In the genomic region with DNA sequence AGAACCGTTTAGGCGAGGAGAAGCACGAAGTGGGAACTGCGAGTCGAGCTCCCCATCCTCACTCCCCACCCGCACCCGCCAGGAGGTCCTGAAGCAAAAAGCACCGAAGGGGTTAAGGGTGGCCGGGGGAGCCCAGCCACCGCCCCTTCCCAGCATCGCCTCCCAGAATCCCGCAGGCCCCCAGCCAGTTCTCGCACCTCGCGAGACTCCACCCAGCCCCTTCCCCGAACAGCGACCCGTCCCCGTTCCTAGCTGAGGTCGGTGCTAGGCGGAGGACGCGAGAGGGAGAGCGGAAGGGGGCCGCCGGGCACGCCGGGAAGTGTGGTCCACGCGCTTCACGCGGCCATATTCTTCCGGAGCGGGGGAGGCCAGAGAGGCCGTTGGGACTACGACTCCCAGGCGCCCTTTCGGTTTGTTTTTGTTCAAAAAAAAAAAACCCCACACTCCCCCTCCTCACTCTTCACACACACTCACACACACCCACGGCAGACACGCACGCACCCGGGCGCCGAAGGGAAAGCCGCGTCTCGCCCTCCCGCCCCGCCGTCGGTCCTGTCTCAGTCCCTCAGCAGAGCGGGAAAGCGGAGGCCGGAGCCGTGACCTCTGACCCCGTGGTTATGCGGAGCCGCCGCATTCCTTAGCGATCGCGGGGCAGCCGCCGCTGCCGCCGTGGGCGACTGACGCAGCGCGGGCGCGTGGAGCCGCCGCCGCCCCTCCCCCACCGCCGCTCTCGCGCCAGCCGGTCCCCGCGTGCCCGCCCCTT, we compare ENCODE assay signal across 1 cellular context.
TF ChIP-seq lines count a peak whose summit lies in the region.

Gene ASXL1 (plus strand): TSS at position 463 of the 763 bp plus-strand sequence. CDS start 445 bp downstream, outside the sequence.

TF ChIP-seq in K562, 482 proteins besides CTCF, POLR2A, EP300 and RAD21 (continued from another document and continues in another):
- TF ChIP-seq, protein P1, sequence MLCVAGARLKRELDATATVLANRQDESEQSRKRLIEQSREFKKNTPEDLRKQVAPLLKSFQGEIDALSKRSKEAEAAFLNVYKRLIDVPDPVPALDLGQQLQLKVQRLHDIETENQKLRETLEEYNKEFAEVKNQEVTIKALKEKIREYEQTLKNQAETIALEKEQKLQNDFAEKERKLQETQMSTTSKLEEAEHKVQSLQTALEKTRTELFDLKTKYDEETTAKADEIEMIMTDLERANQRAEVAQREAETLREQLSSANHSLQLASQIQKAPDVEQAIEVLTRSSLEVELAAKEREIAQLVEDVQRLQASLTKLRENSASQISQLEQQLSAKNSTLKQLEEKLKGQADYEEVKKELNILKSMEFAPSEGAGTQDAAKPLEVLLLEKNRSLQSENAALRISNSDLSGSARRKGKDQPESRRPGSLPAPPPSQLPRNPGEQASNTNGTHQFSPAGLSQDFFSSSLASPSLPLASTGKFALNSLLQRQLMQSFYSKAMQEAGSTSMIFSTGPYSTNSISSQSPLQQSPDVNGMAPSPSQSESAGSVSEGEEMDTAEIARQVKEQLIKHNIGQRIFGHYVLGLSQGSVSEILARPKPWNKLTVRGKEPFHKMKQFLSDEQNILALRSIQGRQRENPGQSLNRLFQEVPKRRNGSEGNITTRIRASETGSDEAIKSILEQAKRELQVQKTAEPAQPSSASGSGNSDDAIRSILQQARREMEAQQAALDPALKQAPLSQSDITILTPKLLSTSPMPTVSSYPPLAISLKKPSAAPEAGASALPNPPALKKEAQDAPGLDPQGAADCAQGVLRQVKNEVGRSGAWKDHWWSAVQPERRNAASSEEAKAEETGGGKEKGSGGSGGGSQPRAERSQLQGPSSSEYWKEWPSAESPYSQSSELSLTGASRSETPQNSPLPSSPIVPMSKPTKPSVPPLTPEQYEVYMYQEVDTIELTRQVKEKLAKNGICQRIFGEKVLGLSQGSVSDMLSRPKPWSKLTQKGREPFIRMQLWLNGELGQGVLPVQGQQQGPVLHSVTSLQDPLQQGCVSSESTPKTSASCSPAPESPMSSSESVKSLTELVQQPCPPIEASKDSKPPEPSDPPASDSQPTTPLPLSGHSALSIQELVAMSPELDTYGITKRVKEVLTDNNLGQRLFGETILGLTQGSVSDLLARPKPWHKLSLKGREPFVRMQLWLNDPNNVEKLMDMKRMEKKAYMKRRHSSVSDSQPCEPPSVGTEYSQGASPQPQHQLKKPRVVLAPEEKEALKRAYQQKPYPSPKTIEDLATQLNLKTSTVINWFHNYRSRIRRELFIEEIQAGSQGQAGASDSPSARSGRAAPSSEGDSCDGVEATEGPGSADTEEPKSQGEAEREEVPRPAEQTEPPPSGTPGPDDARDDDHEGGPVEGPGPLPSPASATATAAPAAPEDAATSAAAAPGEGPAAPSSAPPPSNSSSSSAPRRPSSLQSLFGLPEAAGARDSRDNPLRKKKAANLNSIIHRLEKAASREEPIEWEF (CRISPR knock-in tag; IDR thresholded peaks at IDR 0.05) = no peak
- TF ChIP-seq MBD1 (CRISPR knock-in tag; IDR thresholded peaks at IDR 0.05) = no peak
- TF ChIP-seq SREBF2 (CRISPR knock-in tag; IDR thresholded peaks at IDR 0.05) = no peak
- TF ChIP-seq, protein P2, sequence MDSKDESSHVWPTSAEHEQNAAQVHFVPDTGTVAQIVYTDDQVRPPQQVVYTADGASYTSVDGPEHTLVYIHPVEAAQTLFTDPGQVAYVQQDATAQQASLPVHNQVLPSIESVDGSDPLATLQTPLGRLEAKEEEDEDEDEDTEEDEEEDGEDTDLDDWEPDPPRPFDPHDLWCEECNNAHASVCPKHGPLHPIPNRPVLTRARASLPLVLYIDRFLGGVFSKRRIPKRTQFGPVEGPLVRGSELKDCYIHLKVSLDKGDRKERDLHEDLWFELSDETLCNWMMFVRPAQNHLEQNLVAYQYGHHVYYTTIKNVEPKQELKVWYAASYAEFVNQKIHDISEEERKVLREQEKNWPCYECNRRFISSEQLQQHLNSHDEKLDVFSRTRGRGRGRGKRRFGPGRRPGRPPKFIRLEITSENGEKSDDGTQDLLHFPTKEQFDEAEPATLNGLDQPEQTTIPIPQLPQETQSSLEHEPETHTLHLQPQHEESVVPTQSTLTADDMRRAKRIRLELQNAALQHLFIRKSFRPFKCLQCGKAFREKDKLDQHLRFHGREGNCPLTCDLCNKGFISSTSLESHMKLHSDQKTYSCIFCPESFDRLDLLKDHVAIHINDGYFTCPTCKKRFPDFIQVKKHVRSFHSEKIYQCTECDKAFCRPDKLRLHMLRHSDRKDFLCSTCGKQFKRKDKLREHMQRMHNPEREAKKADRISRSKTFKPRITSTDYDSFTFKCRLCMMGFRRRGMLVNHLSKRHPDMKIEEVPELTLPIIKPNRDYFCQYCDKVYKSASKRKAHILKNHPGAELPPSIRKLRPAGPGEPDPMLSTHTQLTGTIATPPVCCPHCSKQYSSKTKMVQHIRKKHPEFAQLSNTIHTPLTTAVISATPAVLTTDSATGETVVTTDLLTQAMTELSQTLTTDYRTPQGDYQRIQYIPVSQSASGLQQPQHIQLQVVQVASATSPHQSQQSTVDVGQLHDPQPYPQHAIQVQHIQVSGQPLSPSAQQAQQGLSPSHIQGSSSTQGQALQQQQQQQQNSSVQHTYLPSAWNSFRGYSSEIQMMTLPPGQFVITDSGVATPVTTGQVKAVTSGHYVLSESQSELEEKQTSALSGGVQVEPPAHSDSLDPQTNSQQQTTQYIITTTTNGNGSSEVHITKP (IDR thresholded peaks at IDR 0.05; ENCODE audit: partially characterized antibody) = peak; percentile 7
- TF ChIP-seq EZH2 (IDR thresholded peaks at IDR 0.05; ENCODE audit: borderline replicate concordance, low read depth, low read length) = no peak
- TF ChIP-seq MEIS2 (IDR thresholded peaks at IDR 0.05; ENCODE audit: partially characterized antibody) = no peak
- no peak; the same call in 1 of the 2 replicates for TF ChIP-seq STAT6 (CRISPR knock-in tag; IDR thresholded peaks at IDR 0.05)
- TF ChIP-seq SNIP1 (IDR thresholded peaks at IDR 0.05; ENCODE audit: low read depth) = no peak
- no peak for TF ChIP-seq FOXA1 (IDR thresholded peaks at IDR 0.05; ENCODE audit: borderline replicate concordance)
- no peak for TF ChIP-seq NCOA6 (IDR thresholded peaks at IDR 0.05)
- TF ChIP-seq EP400 (IDR thresholded peaks at IDR 0.05) = peak; percentile 79
- TF ChIP-seq HDAC2 (IDR thresholded peaks at IDR 0.05) = no peak; the same call in 1 of the 2 replicates
- peak; percentile 49; the same call in 1 of the 2 replicates for TF ChIP-seq ESRRA (IDR thresholded peaks at IDR 0.05; ENCODE audit: borderline replicate concordance, low read depth)
- no peak for TF ChIP-seq RBM34 (IDR thresholded peaks at IDR 0.05; ENCODE audit: borderline replicate concordance, insufficient read depth, low read length)
- TF ChIP-seq POLR2AphosphoS2 (IDR thresholded peaks at IDR 0.05; ENCODE audit: low read length) = no peak
- TF ChIP-seq, protein P3, sequence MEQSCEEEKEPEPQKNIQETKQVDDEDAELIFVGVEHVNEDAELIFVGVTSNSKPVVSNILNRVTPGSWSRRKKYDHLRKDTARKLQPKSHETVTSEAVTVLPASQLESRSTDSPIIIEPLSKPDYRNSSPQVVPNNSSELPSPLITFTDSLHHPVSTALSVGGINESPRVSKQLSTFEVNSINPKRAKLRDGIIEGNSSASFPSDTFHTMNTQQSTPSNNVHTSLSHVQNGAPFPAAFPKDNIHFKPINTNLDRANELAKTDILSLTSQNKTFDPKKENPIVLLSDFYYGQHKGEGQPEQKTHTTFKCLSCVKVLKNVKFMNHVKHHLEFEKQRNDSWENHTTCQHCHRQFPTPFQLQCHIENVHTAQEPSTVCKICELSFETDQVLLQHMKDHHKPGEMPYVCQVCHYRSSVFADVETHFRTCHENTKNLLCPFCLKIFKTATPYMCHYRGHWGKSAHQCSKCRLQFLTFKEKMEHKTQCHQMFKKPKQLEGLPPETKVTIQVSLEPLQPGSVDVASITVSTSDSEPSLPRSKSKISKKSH (CRISPR knock-in tag; IDR thresholded peaks at IDR 0.05) = no peak
- peak; percentile 95 for TF ChIP-seq CXXC5 (CRISPR knock-in tag; IDR thresholded peaks at IDR 0.05)
- TF ChIP-seq TOE1 (IDR thresholded peaks at IDR 0.05; ENCODE audit: borderline replicate concordance) = peak; percentile 67; the same call in 1 of the 2 replicates
- TF ChIP-seq TOE1 (CRISPR knock-in tag; IDR thresholded peaks at IDR 0.05; ENCODE audit: borderline replicate concordance, low read depth) = no peak
- TF ChIP-seq, protein P4, sequence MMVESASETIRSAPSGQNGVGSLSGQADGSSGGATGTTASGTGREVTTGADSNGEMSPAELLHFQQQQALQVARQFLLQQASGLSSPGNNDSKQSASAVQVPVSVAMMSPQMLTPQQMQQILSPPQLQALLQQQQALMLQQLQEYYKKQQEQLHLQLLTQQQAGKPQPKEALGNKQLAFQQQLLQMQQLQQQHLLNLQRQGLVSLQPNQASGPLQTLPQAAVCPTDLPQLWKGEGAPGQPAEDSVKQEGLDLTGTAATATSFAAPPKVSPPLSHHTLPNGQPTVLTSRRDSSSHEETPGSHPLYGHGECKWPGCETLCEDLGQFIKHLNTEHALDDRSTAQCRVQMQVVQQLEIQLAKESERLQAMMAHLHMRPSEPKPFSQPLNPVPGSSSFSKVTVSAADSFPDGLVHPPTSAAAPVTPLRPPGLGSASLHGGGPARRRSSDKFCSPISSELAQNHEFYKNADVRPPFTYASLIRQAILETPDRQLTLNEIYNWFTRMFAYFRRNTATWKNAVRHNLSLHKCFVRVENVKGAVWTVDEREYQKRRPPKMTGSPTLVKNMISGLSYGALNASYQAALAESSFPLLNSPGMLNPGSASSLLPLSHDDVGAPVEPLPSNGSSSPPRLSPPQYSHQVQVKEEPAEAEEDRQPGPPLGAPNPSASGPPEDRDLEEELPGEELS (CRISPR knock-in tag; IDR thresholded peaks at IDR 0.05; ENCODE audit: borderline replicate concordance) = no peak
